In the genomic region with DNA sequence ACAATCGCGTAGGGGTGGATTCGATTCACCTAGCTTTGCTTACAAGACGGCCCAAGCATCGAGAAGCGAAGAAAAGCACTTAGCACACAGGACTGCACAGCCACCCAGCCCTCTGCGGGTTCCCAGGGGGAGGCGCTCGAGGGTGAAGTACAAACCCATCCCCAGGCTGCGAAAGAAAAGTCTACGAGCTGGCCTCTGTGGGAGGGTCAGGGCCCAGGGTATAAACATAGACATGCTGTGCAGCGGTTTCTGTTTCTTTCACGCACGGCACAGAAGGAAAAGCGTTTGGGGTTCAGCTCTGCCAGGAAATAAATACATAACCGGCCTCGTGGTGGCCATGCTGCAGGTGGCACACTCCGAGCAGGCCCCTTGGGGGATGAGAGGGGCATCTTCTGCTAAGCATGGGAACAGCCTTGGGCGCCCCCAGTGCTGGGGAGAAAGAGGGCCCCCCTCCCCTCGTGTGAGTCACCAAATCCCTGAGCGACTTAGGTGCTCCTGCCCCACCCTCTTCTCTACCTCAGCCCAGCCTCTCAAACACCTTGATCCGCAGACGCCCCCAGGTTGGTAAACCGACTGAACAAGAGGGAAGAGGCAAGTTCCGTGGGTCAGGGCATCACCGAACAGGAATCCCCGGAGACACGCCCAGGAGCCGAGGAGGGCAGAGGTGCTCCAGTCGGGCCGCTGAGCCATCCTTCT, we compare ENCODE assay signal across 8 cellular contexts.
DNase-seq lines count a peak whose midpoint lies in the region; ATAC-seq and TF ChIP-seq lines count a peak whose summit lies in the region.

No MANE protein-coding gene starts in this region.

- POLR2A ChIA-PET in CD8-positive, alpha-beta T cell (lab: Charles Lee), result interaction anchor here (0.8 to 2.9 kb wide), 14 partner anchors 9 to 228 kb away, joined by 3 to 17 read pairs (median 5); a partner anchor contains a TSS

- no peaks in the 10 kb centered on the region for H4K20me1 ChIP-seq in Karpas-422 (ENCODE audit: insufficient read depth, low read depth, low read length)

- no peaks in the 10 kb centered on the region for H3K9me3 ChIP-seq in CD8-positive, alpha-beta T cell (ENCODE audit: low read length)
- H3K9me3 ChIP-seq in Karpas-422 (ENCODE audit: low read length), result no peaks in the 10 kb centered on the region

- peak; percentile 43 to 84 (median 71) for DNase-seq in CD8-positive, alpha-beta T cell
- DNase-seq in Karpas-422 (peak; percentile 96), kidney tubule cell (ENCODE audit: low spot score) (no peak), COR-L47 (lab: John Stamatoyannopoulos, UW) (no peak)
- DNase-seq in activated T-cell treated with anti-CD3 and anti-CD28 coated beads, Interleukin-2, amount 50 U/mL, for 72 hours, result peak; percentile 82 to 87
- DNase-seq in stimulated activated CD4-positive, alpha-beta T cell treated with anti-CD3 and anti-CD28 coated beads, Interleukin-12 subunit alpha, Interleukin-12 subunit beta, amount 100 ng/mL, for 24 hours (ENCODE audit: low read depth in 2 of 2), result peak; percentile 52 to 70

- H3K9ac ChIP-seq in Karpas-422 (ENCODE audit: low read length), result peak overlapping the region; percentile 72

- H3K9me3 Mint-ChIP-seq in CD8-positive, alpha-beta T cell, result no peaks in the 10 kb centered on the region
- no peaks in the 10 kb centered on the region for H3K9me3 Mint-ChIP-seq in activated T-cell treated with anti-CD3 and anti-CD28 coated beads, Interleukin-2, amount 50 U/mL, for 72 hours

- CTCF ChIA-PET in CD8-positive, alpha-beta T cell (lab: Charles Lee), result interaction anchor here (0.6 to 10.8 kb wide), 52 partner anchors 10 to 592 kb away, joined by 3 to 137 read pairs (median 4); a partner anchor contains a TSS

- H3K4me1 ChIP-seq in CD8-positive, alpha-beta T cell (ENCODE audit: insufficient read depth, low read length), result peaks cover 31% of the 10 kb centered on the region
- peaks cover 58% of the 10 kb centered on the region for H3K4me1 ChIP-seq in Karpas-422 (ENCODE audit: low read length)

- H3K79me2 ChIP-seq in Karpas-422 (ENCODE audit: low read length), result peaks cover 39% of the 10 kb centered on the region

- peaks cover 43% of the 10 kb centered on the region for H3K4me1 Mint-ChIP-seq in CD8-positive, alpha-beta T cell (ENCODE audit: low read depth)
- H3K4me1 Mint-ChIP-seq in activated T-cell treated with anti-CD3 and anti-CD28 coated beads, Interleukin-2, amount 50 U/mL, for 72 hours (ENCODE audit: low read depth), result peaks cover 61% of the 10 kb centered on the region

- ATAC-seq in CD8-positive, alpha-beta T cell, result peak; percentile 94
- ATAC-seq in GM21447 (IDR thresholded peaks at IDR 0.05; ENCODE audit: unreplicated experiment) (peak; percentile 95), SK-N-SH treated with all-trans-retinoic acid at 6 μM for 48 hours (no peak)
- ATAC-seq in activated T-cell treated with anti-CD3 and anti-CD28 coated beads, Interleukin-2, amount 50 U/mL, for 72 hours (replicated peaks in 1 of 2), result peak; percentile 89 to 90

- H3K27me3 Mint-ChIP-seq in CD8-positive, alpha-beta T cell (ENCODE audit: low read depth), result no peaks in the 10 kb centered on the region
- H3K27me3 Mint-ChIP-seq in activated T-cell treated with anti-CD3 and anti-CD28 coated beads, Interleukin-2, amount 50 U/mL, for 72 hours (ENCODE audit: low read depth), result no peaks in the 10 kb centered on the region

- H3K27ac Mint-ChIP-seq in CD8-positive, alpha-beta T cell, result peak overlapping the region; percentile 90
- peak overlapping the region; percentile 91 for H3K27ac Mint-ChIP-seq in activated T-cell treated with anti-CD3 and anti-CD28 coated beads, Interleukin-2, amount 50 U/mL, for 72 hours

- no peaks in the 10 kb centered on the region for H3K27me3 ChIP-seq in CD8-positive, alpha-beta T cell (ENCODE audit: insufficient read depth, low read length)
- no peaks in the 10 kb centered on the region for H3K27me3 ChIP-seq in Karpas-422 (ENCODE audit: low read length)

- intact Hi-C loops in CD8-positive, alpha-beta T cell (cut with DNase I, micrococcal nuclease), result loop anchor here (1.0 kb wide), 2 partner anchors 10 to 43 kb away; no protein-coding TSS in a partner anchor

- no peak overlapping the region; the same call in 1 of the 2 replicates for H2AFZ ChIP-seq in Karpas-422 (ENCODE audit: low read length)

- H3K4me3 Mint-ChIP-seq in CD8-positive, alpha-beta T cell, result peak overlapping the region; percentile 75
- peak overlapping the region; percentile 75 to 89 for H3K4me3 Mint-ChIP-seq in activated T-cell treated with anti-CD3 and anti-CD28 coated beads, Interleukin-2, amount 50 U/mL, for 72 hours

- peak overlapping the region; percentile 84 for H3K4me2 ChIP-seq in Karpas-422 (ENCODE audit: low read depth, low read length, poor library complexity, severe bottlenecking)

- peak; percentile 60 for TF ChIP-seq CTCF in CD8-positive, alpha-beta T cell (IDR thresholded peaks at IDR 0.05)

- no peaks in the 10 kb centered on the region for H3K36me3 ChIP-seq in CD8-positive, alpha-beta T cell (ENCODE audit: insufficient read depth, low read length)
- peaks cover 10% of the 10 kb centered on the region for H3K36me3 ChIP-seq in Karpas-422 (ENCODE audit: insufficient read depth, low read length)

- H3K9me2 ChIP-seq in Karpas-422 (replicated peaks; ENCODE audit: insufficient read depth, low read length), result no peaks in the 10 kb centered on the region

- no peak overlapping the region for H3K27ac ChIP-seq in CD8-positive, alpha-beta T cell (ENCODE audit: low read depth, low read length)
- peak overlapping the region; percentile 96 for H3K27ac ChIP-seq in Karpas-422 (ENCODE audit: low read length)

- peaks cover 7% of the 10 kb centered on the region for H3K36me3 Mint-ChIP-seq in CD8-positive, alpha-beta T cell
- no peaks in the 10 kb centered on the region for H3K36me3 Mint-ChIP-seq in activated T-cell treated with anti-CD3 and anti-CD28 coated beads, Interleukin-2, amount 50 U/mL, for 72 hours (ENCODE audit: insufficient read depth in 2 of 2)

- H3K4me3 ChIP-seq in CD8-positive, alpha-beta T cell (ENCODE audit: low read depth, low read length), result peak overlapping the region; percentile 37
- peak overlapping the region; percentile 65 for H3K4me3 ChIP-seq in Karpas-422 (ENCODE audit: low read length)

TF ChIP-seq in SK-N-SH treated with all-trans-retinoic acid at 6 μM for 48 hours, 23 proteins besides CTCF, POLR2A, EP300 and RAD21 (continues in another document):
- TF ChIP-seq ZFP30 (CRISPR knock-in tag; IDR thresholded peaks at IDR 0.05), result no peak
- TF ChIP-seq, protein P1, sequence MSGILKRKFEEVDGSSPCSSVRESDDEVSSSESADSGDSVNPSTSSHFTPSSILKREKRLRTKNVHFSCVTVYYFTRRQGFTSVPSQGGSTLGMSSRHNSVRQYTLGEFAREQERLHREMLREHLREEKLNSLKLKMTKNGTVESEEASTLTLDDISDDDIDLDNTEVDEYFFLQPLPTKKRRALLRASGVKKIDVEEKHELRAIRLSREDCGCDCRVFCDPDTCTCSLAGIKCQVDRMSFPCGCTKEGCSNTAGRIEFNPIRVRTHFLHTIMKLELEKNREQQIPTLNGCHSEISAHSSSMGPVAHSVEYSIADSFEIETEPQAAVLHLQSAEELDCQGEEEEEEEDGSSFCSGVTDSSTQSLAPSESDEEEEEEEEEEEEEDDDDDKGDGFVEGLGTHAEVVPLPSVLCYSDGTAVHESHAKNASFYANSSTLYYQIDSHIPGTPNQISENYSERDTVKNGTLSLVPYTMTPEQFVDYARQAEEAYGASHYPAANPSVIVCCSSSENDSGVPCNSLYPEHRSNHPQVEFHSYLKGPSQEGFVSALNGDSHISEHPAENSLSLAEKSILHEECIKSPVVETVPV (CRISPR knock-in tag; IDR thresholded peaks at IDR 0.05), result no peak
- TF ChIP-seq ZNF8 (CRISPR knock-in tag; IDR thresholded peaks at IDR 0.05), result no peak
- no peak for TF ChIP-seq ESRRG (CRISPR knock-in tag; IDR thresholded peaks at IDR 0.05)
- TF ChIP-seq, protein P2, sequence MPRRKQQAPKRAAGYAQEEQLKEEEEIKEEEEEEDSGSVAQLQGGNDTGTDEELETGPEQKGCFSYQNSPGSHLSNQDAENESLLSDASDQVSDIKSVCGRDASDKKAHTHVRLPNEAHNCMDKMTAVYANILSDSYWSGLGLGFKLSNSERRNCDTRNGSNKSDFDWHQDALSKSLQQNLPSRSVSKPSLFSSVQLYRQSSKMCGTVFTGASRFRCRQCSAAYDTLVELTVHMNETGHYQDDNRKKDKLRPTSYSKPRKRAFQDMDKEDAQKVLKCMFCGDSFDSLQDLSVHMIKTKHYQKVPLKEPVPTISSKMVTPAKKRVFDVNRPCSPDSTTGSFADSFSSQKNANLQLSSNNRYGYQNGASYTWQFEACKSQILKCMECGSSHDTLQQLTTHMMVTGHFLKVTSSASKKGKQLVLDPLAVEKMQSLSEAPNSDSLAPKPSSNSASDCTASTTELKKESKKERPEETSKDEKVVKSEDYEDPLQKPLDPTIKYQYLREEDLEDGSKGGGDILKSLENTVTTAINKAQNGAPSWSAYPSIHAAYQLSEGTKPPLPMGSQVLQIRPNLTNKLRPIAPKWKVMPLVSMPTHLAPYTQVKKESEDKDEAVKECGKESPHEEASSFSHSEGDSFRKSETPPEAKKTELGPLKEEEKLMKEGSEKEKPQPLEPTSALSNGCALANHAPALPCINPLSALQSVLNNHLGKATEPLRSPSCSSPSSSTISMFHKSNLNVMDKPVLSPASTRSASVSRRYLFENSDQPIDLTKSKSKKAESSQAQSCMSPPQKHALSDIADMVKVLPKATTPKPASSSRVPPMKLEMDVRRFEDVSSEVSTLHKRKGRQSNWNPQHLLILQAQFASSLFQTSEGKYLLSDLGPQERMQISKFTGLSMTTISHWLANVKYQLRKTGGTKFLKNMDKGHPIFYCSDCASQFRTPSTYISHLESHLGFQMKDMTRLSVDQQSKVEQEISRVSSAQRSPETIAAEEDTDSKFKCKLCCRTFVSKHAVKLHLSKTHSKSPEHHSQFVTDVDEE (CRISPR knock-in tag; IDR thresholded peaks at IDR 0.05), result no peak
- no peak for TF ChIP-seq BACH2 (CRISPR knock-in tag; IDR thresholded peaks at IDR 0.05; ENCODE audit: borderline replicate concordance)
- TF ChIP-seq ARNTL (CRISPR knock-in tag; IDR thresholded peaks at IDR 0.05; ENCODE audit: borderline replicate concordance, low read depth), result no peak
- no peak for TF ChIP-seq ISL1 (CRISPR knock-in tag; IDR thresholded peaks at IDR 0.05)
- no peak for TF ChIP-seq OSR1 (CRISPR knock-in tag; IDR thresholded peaks at IDR 0.05)
- TF ChIP-seq, protein P3, sequence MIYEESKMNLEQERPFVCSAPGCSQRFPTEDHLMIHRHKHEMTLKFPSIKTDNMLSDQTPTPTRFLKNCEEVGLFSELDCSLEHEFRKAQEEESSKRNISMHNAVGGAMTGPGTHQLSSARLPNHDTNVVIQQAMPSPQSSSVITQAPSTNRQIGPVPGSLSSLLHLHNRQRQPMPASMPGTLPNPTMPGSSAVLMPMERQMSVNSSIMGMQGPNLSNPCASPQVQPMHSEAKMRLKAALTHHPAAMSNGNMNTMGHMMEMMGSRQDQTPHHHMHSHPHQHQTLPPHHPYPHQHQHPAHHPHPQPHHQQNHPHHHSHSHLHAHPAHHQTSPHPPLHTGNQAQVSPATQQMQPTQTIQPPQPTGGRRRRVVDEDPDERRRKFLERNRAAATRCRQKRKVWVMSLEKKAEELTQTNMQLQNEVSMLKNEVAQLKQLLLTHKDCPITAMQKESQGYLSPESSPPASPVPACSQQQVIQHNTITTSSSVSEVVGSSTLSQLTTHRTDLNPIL (CRISPR knock-in tag; IDR thresholded peaks at IDR 0.05; ENCODE audit: low read depth), result no peak
- no peak for TF ChIP-seq ZNF70 (CRISPR knock-in tag; IDR thresholded peaks at IDR 0.05)

Comparison
In these comparisons a context has a peak if more than half of its experiments do, and no peak if none do; other contexts are left out.
1. DNase-seq: peak in CD8-positive, alpha-beta T cell (7 of 7), Karpas-422 (single experiment), activated T-cell treated with anti-CD3 and anti-CD28 coated beads, Interleukin-2, amount 50 U/mL, for 72 hours (2 of 2) and stimulated activated CD4-positive, alpha-beta T cell treated with anti-CD3 and anti-CD28 coated beads, Interleukin-12 subunit alpha, Interleukin-12 subunit beta, amount 100 ng/mL, for 24 hours (2 of 2); none in kidney tubule cell (single experiment) and COR-L47 (single experiment).